In the genomic region with DNA sequence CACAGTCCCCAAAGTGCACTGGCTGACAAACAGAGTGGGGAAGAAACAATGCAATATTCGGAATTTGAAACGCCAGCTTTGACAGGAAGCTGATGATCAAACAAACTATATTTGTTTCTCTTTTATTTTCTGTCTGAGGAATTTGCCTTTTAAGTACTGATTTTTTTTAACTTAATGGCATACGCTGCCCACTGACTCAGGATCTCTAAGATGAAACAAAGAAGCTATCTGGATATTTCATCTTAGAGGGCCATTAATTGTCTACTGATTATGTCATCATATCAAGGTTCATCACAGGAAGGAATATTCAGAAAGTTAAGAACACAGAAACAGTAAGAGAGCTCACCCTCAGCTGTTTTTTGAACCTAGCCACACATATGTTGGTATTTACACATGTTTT, we compare ENCODE assay signal across 23 cellular contexts.
"Had no signal": no experiment of that assay in that cellular context is flagged by ENCODE, and none has a peak within 500 bp of the region (broad histone marks: within the 10 kb centered on the region; RNA-seq: fewer than 3 reads in every experiment).

No MANE protein-coding gene starts in this region.

- H3K27me3 ChIP-seq: breast epithelium had no signal

- DNase-seq: activated CD4-positive, alpha-beta T cell treated with anti-CD3 and anti-CD28 coated beads for 48 hours; activated CD4-positive, alpha-beta T cell treated with anti-CD3 and anti-CD28 coated beads, Interleukin-2, amount 50 U/mL, for 4 hours; activated CD4-positive, CD25-positive, alpha-beta regulatory T cell treated with anti-CD3 and anti-CD28 coated beads, Interleukin-2, amount 50 U/mL, for 72 hours; activated CD8-positive, alpha-beta memory T cell treated with anti-CD3 and anti-CD28 coated beads, Interleukin-2, amount 50 U/mL, for 48 hours; activated CD8-positive, alpha-beta T cell treated with anti-CD3 and anti-CD28 coated beads, Interleukin-2, amount 10 ng/mL, durations not matched to agents 7 days and 5 days; activated naive CD4-positive, alpha-beta T cell treated with anti-CD3 and anti-CD28 coated beads, Interleukin-2, amount 50 U/mL, for 16 hours; activated naive CD8-positive, alpha-beta T cell treated with anti-CD3 and anti-CD28 coated beads, Interleukin-2, amount 10 ng/mL, durations not matched to agents 7 days and 5 days; activated T-cell treated with anti-CD3 and anti-CD28 coated beads, Interleukin-2, amount 50 U/mL, for 1 hour; aorta; caudate nucleus; NCI-H1048; NCI-H1417; NCI-H2029; NCI-H510A treated with DMSO at 0.1 percent for 48 hours; NCI-H69; NK-92 treated with Interleukin-12 subunit alpha and Interleukin-12 subunit beta, amount 100 ng/mL, for 24 hours; OCI-M1; RPMI8226 had no signal

- H3K27ac Mint-ChIP-seq: activated CD8-positive, alpha-beta T cell treated with anti-CD3 and anti-CD28 coated beads, Interleukin-2, amount 10 ng/mL, durations not matched to agents 7 days and 5 days; activated naive CD8-positive, alpha-beta T cell treated with anti-CD3 and anti-CD28 coated beads, Interleukin-2, amount 10 ng/mL, durations not matched to agents 7 days and 5 days; T-helper 1 cell treated with Interleukin-12 subunit alpha and Interleukin-12 subunit beta and Interleukin-4 antibody, amounts not matched to agents 30 μg/mL and 1 μg/mL, for 36 hours; WTC11 had no signal

- ATAC-seq: activated CD8-positive, alpha-beta T cell treated with anti-CD3 and anti-CD28 coated beads, Interleukin-2, amount 10 ng/mL, durations not matched to agents 7 days and 5 days; Panc1; Right ventricle myocardium inferior; WTC11 had no signal

- H3K4me1 ChIP-seq: breast epithelium had no signal

- H3K4me3 ChIP-seq: breast epithelium had no signal

- H3K36me3 ChIP-seq: breast epithelium had no signal

- H3K4me3 Mint-ChIP-seq: activated CD8-positive, alpha-beta T cell treated with anti-CD3 and anti-CD28 coated beads, Interleukin-2, amount 10 ng/mL, durations not matched to agents 7 days and 5 days; activated naive CD8-positive, alpha-beta T cell treated with anti-CD3 and anti-CD28 coated beads, Interleukin-2, amount 10 ng/mL, durations not matched to agents 7 days and 5 days; T-helper 1 cell treated with Interleukin-12 subunit alpha and Interleukin-12 subunit beta and Interleukin-4 antibody, amounts not matched to agents 30 μg/mL and 1 μg/mL, for 36 hours; WTC11 had no signal

- H3K4me1 Mint-ChIP-seq: activated naive CD8-positive, alpha-beta T cell treated with anti-CD3 and anti-CD28 coated beads, Interleukin-2, amount 10 ng/mL, durations not matched to agents 7 days and 5 days had no signal

- H3K9me3 ChIP-seq: breast epithelium had no signal

- H3K27ac ChIP-seq: breast epithelium had no signal
